ENCODE assay signal across 8 cellular contexts in the genomic region with DNA sequence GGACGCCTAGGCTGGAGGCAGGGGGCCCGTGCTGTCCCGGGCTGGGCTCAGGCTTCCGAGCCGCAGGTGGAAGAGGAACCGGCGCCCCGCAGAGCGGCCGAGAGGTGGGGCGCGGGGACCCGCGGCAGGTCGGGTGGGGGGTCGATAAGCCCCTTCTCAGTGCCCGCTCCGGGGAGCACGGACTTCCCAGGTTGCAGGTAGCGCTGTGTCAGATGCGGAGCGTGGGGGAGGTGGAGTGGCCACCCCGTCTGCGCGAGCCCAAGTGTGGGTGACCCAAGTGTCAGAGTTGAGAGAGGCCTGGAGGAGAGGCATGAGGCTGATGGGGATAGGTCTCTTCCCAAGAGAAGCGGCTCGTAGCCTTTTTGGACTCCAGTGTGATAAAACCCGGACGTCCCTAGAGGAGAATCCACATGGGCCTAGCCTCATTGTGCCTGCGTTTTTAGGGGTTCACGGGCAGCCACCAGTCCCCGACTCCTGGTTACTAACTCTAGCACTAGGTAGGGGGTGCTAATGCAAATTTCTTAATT. TPM values are rescaled to one million over a fixed set of nuclear protein-coding genes. Genes with fewer than 3 reads are reported as not detected.
DNase-seq lines count a peak whose midpoint lies in the region; ATAC-seq and TF ChIP-seq lines count a peak whose summit lies in the region.

No MANE protein-coding gene starts in this region.

- H3K9ac ChIP-seq in SK-N-SH = peak overlapping the region; percentile 72
- peak overlapping the region; percentile 72 to 81 for H3K9ac ChIP-seq in duodenal mucosa (ENCODE audit: low read depth in 1 of 2, low read length in 2 of 2)

- no peaks in the 10 kb centered on the region for H3K79me2 ChIP-seq in SK-N-SH (ENCODE audit: insufficient read depth)

- H3K27ac ChIP-seq in SK-N-SH (ENCODE audit: low read depth in 2 of 2, low read length in 1 of 2) = peak overlapping the region; percentile 56 to 73
- peak overlapping the region; percentile 73 for H3K27ac ChIP-seq in duodenal mucosa (ENCODE audit: low read depth, low read length)
- peak overlapping the region; percentile 74 for H3K27ac ChIP-seq in upper lobe of right lung

- intact Hi-C loops in mucosa of descending colon (cut with DNase I, micrococcal nuclease) (no loop called here), upper lobe of right lung (cut with DNase I) (no loop called here)

- WGBS in SK-N-SH (ENCODE audit: low lambda C conversion rate) = 20% methylated on average over 30 of the region's 32 CpGs

- H3K4me3 ChIP-seq in SK-N-SH (ENCODE audit: low read depth in 2 of 2, low read length in 1 of 2) (peak overlapping the region; percentile 87 to 93), duodenal mucosa (ENCODE audit: low read depth in 1 of 2, low read length in 2 of 2) (peak overlapping the region; percentile 76 to 85), mucosa of descending colon (peak overlapping the region; percentile 51), upper lobe of right lung (peak overlapping the region; percentile 88)

- TF ChIP-seq EP300 in SK-N-SH (IDR thresholded peaks at IDR 0.05; ENCODE audit: borderline replicate concordance in 1 of 2, low read depth in 1 of 2, low read length in 1 of 2) = no peak

- H4K20me1 ChIP-seq in SK-N-SH (ENCODE audit: insufficient read depth) = no peaks in the 10 kb centered on the region

- H3F3A ChIP-seq in SK-N-SH (replicated peaks; ENCODE audit: insufficient read depth) = peaks cover 3% of the 10 kb centered on the region

- POLR2A ChIA-PET in SK-N-SH (lab: Yijun Ruan, JAX) = no interaction called here

- H3K9me2 ChIP-seq in SK-N-SH = no peaks in the 10 kb centered on the region

- DNase-seq in SK-N-SH (no peak), mucosa of descending colon (peak in 2 of 3 donors; percentile 42 to 74), upper lobe of right lung (peak; percentile 82), ecto neural progenitor cell (ENCODE audit: low spot score) (no peak), SKM-1 treated with dmso at 0.1 percent for 144 hours (lab: John Stamatoyannopoulos, UW; ENCODE audit: unreplicated experiment) (no peak)

- H3K27me3 ChIP-seq in SK-N-SH (ENCODE audit: insufficient read depth) = no peaks in the 10 kb centered on the region
- H3K27me3 ChIP-seq in duodenal mucosa (ENCODE audit: control insufficient read depth in 1 of 2, insufficient read depth in 2 of 2, low read length in 2 of 2) = no peaks in the 10 kb centered on the region
- H3K27me3 ChIP-seq in upper lobe of right lung = no peaks in the 10 kb centered on the region

- peaks cover 0 to 45% of the 10 kb centered on the region in 2 experiments; a peak in 2 of 4 replicates for H3K4me1 ChIP-seq in SK-N-SH (ENCODE audit: control insufficient read depth in 1 of 2, insufficient read depth in 2 of 2, low read depth in 1 of 2, low read length in 1 of 2)
- H3K4me1 ChIP-seq in duodenal mucosa (ENCODE audit: control insufficient read depth in 1 of 2, insufficient read depth in 2 of 2, low read length in 2 of 2) = peaks cover 41 to 61% of the 10 kb centered on the region in 2 donors
- H3K4me1 ChIP-seq in mucosa of descending colon (ENCODE audit: low read depth) = peaks cover 35% of the 10 kb centered on the region
- peaks cover 27% of the 10 kb centered on the region for H3K4me1 ChIP-seq in upper lobe of right lung

- no peak for TF ChIP-seq CTCF in SK-N-SH (IDR thresholded peaks at IDR 0.05)
- TF ChIP-seq CTCF in mucosa of descending colon (IDR thresholded peaks at IDR 0.05) = no peak
- TF ChIP-seq CTCF in upper lobe of right lung (IDR thresholded peaks at IDR 0.05) = no peak

- CTCF ChIA-PET in SK-N-SH (lab: Yijun Ruan, JAX) = interaction anchor here (0.9 to 5.3 kb wide), 5 partner anchors 14 to 169 kb away, joined by 3 to 28 read pairs (median 3); no protein-coding TSS in a partner anchor

- peak overlapping the region; percentile 90 for H2AFZ ChIP-seq in SK-N-SH (ENCODE audit: low read depth)

- no peaks in the 10 kb centered on the region for H3K36me3 ChIP-seq in SK-N-SH (replicated peaks in 1 of 2; ENCODE audit: control insufficient read depth in 1 of 2, insufficient read depth in 2 of 2, low read length in 1 of 2)
- H3K36me3 ChIP-seq in duodenal mucosa (ENCODE audit: control insufficient read depth in 1 of 2, insufficient read depth in 2 of 2, low read length in 2 of 2) = no peaks in the 10 kb centered on the region
- H3K36me3 ChIP-seq in mucosa of descending colon (ENCODE audit: low read depth) = no peaks in the 10 kb centered on the region
- no peaks in the 10 kb centered on the region for H3K36me3 ChIP-seq in upper lobe of right lung

- no peak for TF ChIP-seq RAD21 in SK-N-SH (IDR thresholded peaks at IDR 0.05; ENCODE audit: low read length)

- H3K9me3 ChIP-seq in SK-N-SH (no peaks in the 10 kb centered on the region), duodenal mucosa (ENCODE audit: control insufficient read depth in 1 of 2, low read length in 2 of 2) (peaks cover 2% of the 10 kb centered on the region in 2 donors), mucosa of descending colon (no peaks in the 10 kb centered on the region), upper lobe of right lung (no peaks in the 10 kb centered on the region)

- peak overlapping the region; percentile 100 for H3K4me2 ChIP-seq in SK-N-SH

- ATAC-seq in GM18870 (IDR thresholded peaks at IDR 0.05; ENCODE audit: unreplicated experiment) = peak; percentile 14
- ATAC-seq in HG02885 (IDR thresholded peaks at IDR 0.05; ENCODE audit: poor library complexity, unreplicated experiment) = peak; percentile 7
- ATAC-seq in mucosa of descending colon = peak; percentile 1
- no peak for ATAC-seq in upper lobe of right lung

TF ChIP-seq in SK-N-SH, 30 proteins besides CTCF, POLR2A, EP300 and RAD21 (continues in another document):
- no peak for TF ChIP-seq EZH2phosphoT487 (IDR thresholded peaks at IDR 0.05; ENCODE audit: borderline replicate concordance, low read depth)
- TF ChIP-seq TEAD4 (IDR thresholded peaks at IDR 0.05; ENCODE audit: borderline replicate concordance, insufficient read depth) = no peak
- TF ChIP-seq POLR2AphosphoS5 (IDR thresholded peaks at IDR 0.05; ENCODE audit: low read depth, low read length) = no peak
- TF ChIP-seq, protein P1, sequence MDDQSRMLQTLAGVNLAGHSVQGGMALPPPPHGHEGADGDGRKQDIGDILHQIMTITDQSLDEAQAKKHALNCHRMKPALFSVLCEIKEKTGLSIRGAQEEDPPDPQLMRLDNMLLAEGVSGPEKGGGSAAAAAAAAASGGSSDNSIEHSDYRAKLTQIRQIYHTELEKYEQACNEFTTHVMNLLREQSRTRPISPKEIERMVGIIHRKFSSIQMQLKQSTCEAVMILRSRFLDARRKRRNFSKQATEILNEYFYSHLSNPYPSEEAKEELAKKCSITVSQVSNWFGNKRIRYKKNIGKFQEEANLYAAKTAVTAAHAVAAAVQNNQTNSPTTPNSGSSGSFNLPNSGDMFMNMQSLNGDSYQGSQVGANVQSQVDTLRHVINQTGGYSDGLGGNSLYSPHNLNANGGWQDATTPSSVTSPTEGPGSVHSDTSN (IDR thresholded peaks at IDR 0.05) = no peak
- TF ChIP-seq YY1 (IDR thresholded peaks at IDR 0.05; ENCODE audit: low read depth) = no peak
- TF ChIP-seq MEF2A (IDR thresholded peaks at IDR 0.05; ENCODE audit: borderline replicate concordance, low read depth) = no peak
- no peak for TF ChIP-seq MXI1 (IDR thresholded peaks at IDR 0.05; ENCODE audit: low read depth, low read length)
- no peak for TF ChIP-seq IRF3 (IDR thresholded peaks at IDR 0.05; ENCODE audit: low read depth, low read length)
- TF ChIP-seq USF1 (IDR thresholded peaks at IDR 0.05; ENCODE audit: borderline replicate concordance, low read depth) = no peak
- no peak for TF ChIP-seq RXRA (IDR thresholded peaks at IDR 0.05; ENCODE audit: borderline replicate concordance, low read depth)
- TF ChIP-seq SMC3 (IDR thresholded peaks at IDR 0.05; ENCODE audit: low read depth, low read length) = no peak
- TF ChIP-seq FOXJ3 (CRISPR knock-in tag; IDR thresholded peaks at IDR 0.05) = no peak

RNA-seq across cellular contexts. Expression of gene EEPD1, which starts 0.6 kb away (rescaled TPM):
- 2.4 and 5.0 TPM in 2 replicates for polyA plus RNA-seq in SK-N-SH (2012; rRNA removed)
- 2.5 and 5.2 TPM in 2 replicates for polyA plus RNA-seq in SK-N-SH (2012; cell fraction: cytosol; rRNA removed)
- polyA plus RNA-seq in SK-N-SH (2012; cell fraction: nucleus; rRNA removed) = 9.3 and 11.4 TPM in 2 replicates
- total RNA-seq in mucosa of descending colon (10 to 100 TPM in 2 of 3 donors, 1 to 10 TPM in 1; 9.9 to 16.8 (median 16.3) TPM), upper lobe of right lung (9.9 TPM)

Comparison
In these comparisons a context has a peak if more than half of its experiments do, and no peak if none do; other contexts are left out.
1. DNase-seq: peak in mucosa of descending colon (2 of 3) and upper lobe of right lung (single experiment); none in SK-N-SH (single experiment), ecto neural progenitor cell (single experiment) and SKM-1 treated with dmso at 0.1 percent for 144 hours (single experiment).
2. Peak in every context shown above with its lines, with median percentiles within 50 percentile points of each other: H3K27ac ChIP-seq and H3K4me3 ChIP-seq.